In the genomic region with DNA sequence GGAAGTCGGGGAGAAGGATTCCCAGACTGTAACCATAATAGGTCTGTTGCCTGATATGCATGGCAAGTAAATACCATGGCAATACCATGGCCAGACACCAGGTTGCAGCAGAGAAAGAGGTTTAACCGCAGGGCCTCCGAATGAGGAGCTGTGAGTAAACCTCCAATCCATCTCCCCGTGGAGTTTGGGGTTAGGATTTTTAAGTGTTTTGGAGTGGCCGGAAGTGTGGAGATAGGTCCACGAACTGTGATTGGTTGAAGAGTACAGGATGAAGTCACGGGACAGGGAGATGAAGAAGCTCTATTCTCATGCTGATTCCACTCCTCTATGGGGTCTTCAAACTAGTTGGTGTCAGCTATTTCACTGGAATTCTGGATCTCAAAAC, we compare ENCODE assay signal across 7 cellular contexts.
DNase-seq lines count a peak whose midpoint lies in the region; ATAC-seq and TF ChIP-seq lines count a peak whose summit lies in the region.

No MANE protein-coding gene starts in this region.

- no peaks in the 10 kb centered on the region for H3K36me3 Mint-ChIP-seq in GM23338 (ENCODE audit: low read depth)
- H3K36me3 Mint-ChIP-seq in activated naive CD8-positive, alpha-beta T cell treated with anti-CD3 and anti-CD28 coated beads, Interleukin-2, amount 50 U/mL, for 24 hours (ENCODE audit: low read depth) = no peaks in the 10 kb centered on the region

- no peak overlapping the region for H3K27ac ChIP-seq in GM23338 (ENCODE audit: low read depth)
- no peak overlapping the region for H3K27ac ChIP-seq in Panc1 (ENCODE audit: low read length)
- no peak overlapping the region for H3K27ac ChIP-seq in heart right ventricle

- H3K27ac Mint-ChIP-seq in GM23338 = 0 out of 2 replicates have a peak overlapping the region, but pooled peaks have one; percentile 9
- H3K27ac Mint-ChIP-seq in activated naive CD8-positive, alpha-beta T cell treated with anti-CD3 and anti-CD28 coated beads, Interleukin-2, amount 50 U/mL, for 24 hours = no peak overlapping the region

- POLR2A ChIA-PET in Panc1 (lab: Charles Lee) = no interaction called here

- WGBS in heart right ventricle, 2 donors = 1 to 3% methylated on average over 7 of the region's 7 CpGs

- no TSS peak for BruUV-seq in Panc1 (replicated peaks; lab: Mats Ljungman, UMichigan)

- H3K36me3 ChIP-seq in GM23338 (ENCODE audit: insufficient read depth) (no peaks in the 10 kb centered on the region), Panc1 (ENCODE audit: control insufficient read depth, insufficient read depth, low read length) (no peaks in the 10 kb centered on the region), heart right ventricle (no peaks in the 10 kb centered on the region)

- H3K4me3 Mint-ChIP-seq in GM23338 = no peak overlapping the region
- no peak overlapping the region for H3K4me3 Mint-ChIP-seq in activated naive CD8-positive, alpha-beta T cell treated with anti-CD3 and anti-CD28 coated beads, Interleukin-2, amount 50 U/mL, for 24 hours

- H3K79me2 ChIP-seq in GM23338 (replicated peaks; ENCODE audit: insufficient read depth) = no peaks in the 10 kb centered on the region

- H3K9me3 Mint-ChIP-seq in GM23338 = no peaks in the 10 kb centered on the region
- H3K9me3 Mint-ChIP-seq in activated naive CD8-positive, alpha-beta T cell treated with anti-CD3 and anti-CD28 coated beads, Interleukin-2, amount 50 U/mL, for 24 hours = no peaks in the 10 kb centered on the region

- H3K27me3 ChIP-seq in GM23338 (ENCODE audit: insufficient read depth) = no peaks in the 10 kb centered on the region
- no peaks in the 10 kb centered on the region for H3K27me3 ChIP-seq in Panc1 (ENCODE audit: control insufficient read depth, insufficient read depth, low read length)
- H3K27me3 ChIP-seq in heart right ventricle = no peaks in the 10 kb centered on the region

- DNase-seq in GM12865 (ENCODE audit: low read depth) = peak; percentile 72
- DNase-seq in GM23338 (ENCODE audit: low spot score) = peak; percentile 88
- peak; percentile 58 for DNase-seq in Jurkat, Clone E6-1 (ENCODE audit: low read depth, low spot score)
- DNase-seq in Panc1 (ENCODE audit: low read depth, low spot score) = peak; percentile 47
- peak; percentile 48 for DNase-seq in activated naive CD8-positive, alpha-beta T cell treated with anti-CD3 and anti-CD28 coated beads, Interleukin-2, amount 50 U/mL, for 24 hours
- peak; percentile 31 to 86 for DNase-seq in heart right ventricle
- peak; percentile 70 for DNase-seq in putamen (ENCODE audit: low spot score)

- H2AFZ ChIP-seq in GM23338 = no peak overlapping the region

- CTCF ChIA-PET in Panc1 (lab: Charles Lee) = interaction anchor here (0.6 to 1.7 kb wide), 5 partner anchors 105 to 249 kb away, joined by 3 to 11 read pairs (median 4); no protein-coding TSS in a partner anchor

- TF ChIP-seq CTCF in GM12865 (IDR thresholded peaks at IDR 0.05; ENCODE audit: insufficient read depth, low read depth, low read length, missing control alignments) (peak; percentile 64), GM23338 (conservative IDR thresholded peaks at IDR 0.05; ENCODE audit: low read depth in 2 of 2) (peak; percentile 68 to 88), Panc1 (IDR thresholded peaks at IDR 0.05) (peak; percentile 81), heart right ventricle (IDR thresholded peaks at IDR 0.05) (peak; percentile 73 to 92 (median 80))

- H3K9me2 ChIP-seq in GM23338 (ENCODE audit: insufficient read depth) = no peaks in the 10 kb centered on the region; the same call in 1 of the 2 replicates

- peaks cover 17% of the 10 kb centered on the region for H3K4me1 Mint-ChIP-seq in GM23338
- peaks cover 4% of the 10 kb centered on the region for H3K4me1 Mint-ChIP-seq in activated naive CD8-positive, alpha-beta T cell treated with anti-CD3 and anti-CD28 coated beads, Interleukin-2, amount 50 U/mL, for 24 hours

- in situ Hi-C loops in Panc1 (cut with HindIII; ENCODE audit: low pct_unique_long_range_greater_than_20kb, low sequenced_read_pairs) = no loop called here

- no peak overlapping the region for H3K4me2 ChIP-seq in GM23338

- H4K20me1 ChIP-seq in GM23338 (replicated peaks; ENCODE audit: insufficient read depth) = no peaks in the 10 kb centered on the region

- intact Hi-C loops in Panc1 (cut with micrococcal nuclease; ENCODE audit: unreplicated experiment) (loop anchor here (1.0 to 10.0 kb wide), 2 partner anchors 163 to 194 kb away; no protein-coding TSS in a partner anchor), heart right ventricle (cut with DNase I) (loop anchor here (1.0 to 10.0 kb wide), 13 partner anchors 37 to 196 kb away; no protein-coding TSS in a partner anchor)

- peak; percentile 97 for ATAC-seq in GM23338
- peak; percentile 98 for ATAC-seq in Panc1
- ATAC-seq in activated naive CD8-positive, alpha-beta T cell treated with anti-CD3 and anti-CD28 coated beads, Interleukin-2, amount 50 U/mL, for 24 hours = peak; percentile 73
- ATAC-seq in heart right ventricle = peak; percentile 87 to 97 (median 95)

- no peaks in the 10 kb centered on the region for H3F3A ChIP-seq in GM23338 (replicated peaks; ENCODE audit: low read depth)

- no peaks in the 10 kb centered on the region for H3K9me3 ChIP-seq in Panc1 (ENCODE audit: control insufficient read depth, insufficient read depth, low read depth, low read length)
- H3K9me3 ChIP-seq in heart right ventricle = no peaks in the 10 kb centered on the region

- H3K4me1 ChIP-seq in GM23338 (ENCODE audit: insufficient read depth) (no peaks in the 10 kb centered on the region), Panc1 (ENCODE audit: control insufficient read depth, insufficient read depth, low read length) (no peaks in the 10 kb centered on the region), heart right ventricle (peaks cover 0 to 11% (median 3%) of the 10 kb centered on the region in 9 donors)

- H3K27me3 Mint-ChIP-seq in GM23338 (ENCODE audit: insufficient read depth, low read depth, poor library complexity) = peaks cover 3% of the 10 kb centered on the region
- peaks cover 4% of the 10 kb centered on the region for H3K27me3 Mint-ChIP-seq in activated naive CD8-positive, alpha-beta T cell treated with anti-CD3 and anti-CD28 coated beads, Interleukin-2, amount 50 U/mL, for 24 hours

- no peak overlapping the region for H3K4me3 ChIP-seq in GM12865 (ENCODE audit: low read depth, low read length)
- no peak overlapping the region for H3K4me3 ChIP-seq in GM23338
- H3K4me3 ChIP-seq in Jurkat, Clone E6-1 (ENCODE audit: low read length) = no peak overlapping the region
- H3K4me3 ChIP-seq in Panc1 (ENCODE audit: low read depth in 2 of 2, low read length in 2 of 2) = no peak overlapping the region
- no peak overlapping the region for H3K4me3 ChIP-seq in heart right ventricle

TF ChIP-seq in GM23338, 12 proteins besides CTCF, POLR2A, EP300 and RAD21 (continues in another document):
- no peak for TF ChIP-seq STAT1 (IDR thresholded peaks at IDR 0.05; ENCODE audit: unreplicated experiment)
- no peak for TF ChIP-seq POLR2AphosphoS5 (IDR thresholded peaks at IDR 0.05; ENCODE audit: low read depth)
- no peak for TF ChIP-seq REST (IDR thresholded peaks at IDR 0.05; ENCODE audit: unreplicated experiment)
- no peak for TF ChIP-seq EZH2phosphoT487 (IDR thresholded peaks at IDR 0.05; ENCODE audit: unreplicated experiment)
- no peak for TF ChIP-seq ZNF331 (CRISPR knock-in tag; IDR thresholded peaks at IDR 0.05; ENCODE audit: low read depth)
- no peak for TF ChIP-seq NANOG (IDR thresholded peaks at IDR 0.05; ENCODE audit: borderline replicate concordance)
- TF ChIP-seq EZH2 (IDR thresholded peaks at IDR 0.05; ENCODE audit: low read depth, unreplicated experiment) = no peak
- TF ChIP-seq CREB1 (CRISPR knock-in tag; IDR thresholded peaks at IDR 0.05; ENCODE audit: low read depth) = no peak
- no peak for TF ChIP-seq ZNF114 (CRISPR knock-in tag; IDR thresholded peaks at IDR 0.05)
